ENCODE assay signal across 14 cellular contexts in the genomic region with DNA sequence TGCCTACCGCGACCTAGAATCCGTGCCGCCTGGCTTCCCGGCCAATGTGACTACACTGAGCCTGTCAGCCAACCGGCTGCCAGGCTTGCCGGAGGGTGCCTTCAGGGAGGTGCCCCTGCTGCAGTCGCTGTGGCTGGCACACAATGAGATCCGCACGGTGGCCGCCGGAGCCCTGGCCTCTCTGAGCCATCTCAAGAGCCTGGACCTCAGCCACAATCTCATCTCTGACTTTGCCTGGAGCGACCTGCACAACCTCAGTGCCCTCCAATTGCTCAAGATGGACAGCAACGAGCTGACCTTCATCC. TPM values are rescaled to one million over a fixed set of nuclear protein-coding genes. Genes with fewer than 3 reads are reported as not detected.
A peak's percentile ranks its signal among the peaks of the same experiment; 100 is the strongest.
DNase-seq lines count a peak whose midpoint lies in the region; TF ChIP-seq lines count a peak whose summit lies in the region.
"Had no signal": no experiment of that assay in that cellular context is flagged by ENCODE, and none has a peak within 500 bp of the region (broad histone marks: within the 10 kb centered on the region; RNA-seq: fewer than 3 reads in every experiment).

No MANE protein-coding gene starts in this region.

- in situ Hi-C loops in brain microvascular endothelial cell (cut with HindIII; ENCODE audit: low pct_ligation_motif_present, low sequenced_read_pairs): no loop called here

- H3K27me3 ChIP-seq in ascending aorta (no peaks in the 10 kb centered on the region), brain microvascular endothelial cell (replicated peaks) (no peaks in the 10 kb centered on the region)
- H3K27me3 ChIP-seq: BE2C, body of pancreas had no signal

- peak overlapping the region; percentile 73 for H3K4me3 ChIP-seq in AG10803 (ENCODE audit: low read length)
- peak overlapping the region in 1 of 2 donors; percentile 57 for H3K4me3 ChIP-seq in ascending aorta
- H3K4me3 ChIP-seq in skin epidermis: peak overlapping the region in 4 of 7 experiments; percentile 6 to 33 (median 24)
- no peak overlapping the region for H3K4me3 ChIP-seq in brain microvascular endothelial cell (ENCODE audit: low read depth, low read length)
- H3K4me3 ChIP-seq: body of pancreas had no signal

- DNase-seq in AG10803 (ENCODE audit: low read depth): no peak
- no peak for DNase-seq in ascending aorta (ENCODE audit: low spot score in 2 of 2)
- peak; percentile 45 for DNase-seq in islet precursor cell
- DNase-seq in activated CD4-positive, alpha-beta T cell treated with anti-CD3 and anti-CD28 coated beads for 4 hours: no peak
- DNase-seq in midbrain (lab: John Stamatoyannopoulos, UW): no peak
- no peak for DNase-seq in brain microvascular endothelial cell
- DNase-seq in NCI-H2081 (lab: John Stamatoyannopoulos, UW): no peak
- DNase-seq: activated B cell treated with CpG ODN at 0.5 μM for 24 hours, DMS153, NCI-H2107 had no signal

- H3K9me3 ChIP-seq in ascending aorta: no peaks in the 10 kb centered on the region
- H3K9me3 ChIP-seq: body of pancreas had no signal

- intact Hi-C loops in ascending aorta (cut with DNase I): no loop called here

- peaks cover 0 to 7% of the 10 kb centered on the region in 2 donors for H3K36me3 ChIP-seq in ascending aorta
- no peaks in the 10 kb centered on the region for H3K36me3 ChIP-seq in brain microvascular endothelial cell (replicated peaks)

- H3K27ac ChIP-seq in ascending aorta: peak overlapping the region; percentile 83 to 85
- H3K27ac ChIP-seq in skin epidermis: peak overlapping the region in 13 of 21 experiments; percentile 28 to 84 (median 72)
- no peak overlapping the region for H3K27ac ChIP-seq in brain microvascular endothelial cell
- H3K27ac ChIP-seq: body of pancreas had no signal

- TF ChIP-seq CTCF in AG10803 (conservative IDR thresholded peaks at IDR 0.05; ENCODE audit: low read length) (no peak), ascending aorta (IDR thresholded peaks at IDR 0.05) (no peak), brain microvascular endothelial cell (IDR thresholded peaks at IDR 0.05; ENCODE audit: low read depth, low read length, missing control alignments) (no peak)

- peaks cover 46 to 71% of the 10 kb centered on the region in 2 donors for H3K4me1 ChIP-seq in ascending aorta

RNA-seq across cellular contexts. Expression of a gene that starts 1.4 kb away (rescaled TPM):
- total RNA-seq in ascending aorta: 211 TPM
- total RNA-seq: activated B cell treated with CpG ODN at 0.5 μM for 24 hours; T-helper 1 cell treated with Interleukin-12 subunit alpha and Interleukin-12 subunit beta and Interleukin-4 antibody, amounts not matched to agents 30 ng/mL and 1 ng/mL, for 36 hours had no signal

RNA-seq across cellular contexts. Expression of a gene that starts 27.7 kb away (rescaled TPM):
- total RNA-seq in ascending aorta: not detected
- total RNA-seq: activated B cell treated with CpG ODN at 0.5 μM for 24 hours; body of pancreas; T-helper 1 cell treated with Interleukin-12 subunit alpha and Interleukin-12 subunit beta and Interleukin-4 antibody, amounts not matched to agents 30 ng/mL and 1 ng/mL, for 36 hours had no signal

RNA-seq across cellular contexts. Expression of a gene that starts 44.5 kb away (rescaled TPM):
- total RNA-seq in ascending aorta: 0.64 TPM
- total RNA-seq: activated B cell treated with CpG ODN at 0.5 μM for 24 hours; body of pancreas; T-helper 1 cell treated with Interleukin-12 subunit alpha and Interleukin-12 subunit beta and Interleukin-4 antibody, amounts not matched to agents 30 ng/mL and 1 ng/mL, for 36 hours had no signal
